In the genomic region with DNA sequence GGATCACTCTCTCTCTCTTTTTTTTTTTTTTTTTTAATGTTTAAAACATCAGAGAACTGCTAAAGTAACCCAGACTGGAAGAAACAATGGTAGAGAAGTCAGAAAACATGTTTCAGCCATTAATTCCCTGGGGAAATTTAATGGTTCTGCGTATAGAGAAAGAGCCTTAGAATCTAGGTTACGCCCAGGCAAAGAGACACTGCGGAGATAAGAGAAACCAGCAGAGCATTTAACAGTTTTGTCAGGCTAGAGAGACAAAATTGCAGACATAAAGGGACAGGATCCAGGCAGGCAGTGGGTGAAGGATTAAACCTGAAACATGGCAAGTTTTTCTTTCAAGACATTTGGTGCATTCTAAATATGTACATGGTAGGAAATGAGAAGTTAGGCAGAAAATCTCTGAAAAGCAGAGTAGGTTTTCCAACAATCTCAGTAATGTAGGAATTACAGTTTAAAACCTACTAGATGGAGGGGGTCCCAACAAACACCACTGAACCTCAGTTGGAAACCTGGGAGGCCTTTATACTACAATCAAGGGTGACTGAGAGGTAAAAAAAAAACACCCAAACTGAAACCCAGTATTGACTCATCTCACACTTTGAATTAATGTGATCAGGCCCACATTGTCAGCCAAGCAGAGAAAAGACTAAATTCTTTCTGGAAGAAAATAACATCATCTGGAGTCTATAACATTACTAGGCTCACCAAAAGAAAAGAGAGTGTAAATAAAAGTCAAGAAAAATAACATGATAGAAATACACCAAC, we compare ENCODE assay signal across 14 cellular contexts.
DNase-seq lines count a peak whose midpoint lies in the region; ATAC-seq and TF ChIP-seq lines count a peak whose summit lies in the region.
"Had no signal": no experiment of that assay in that cellular context is flagged by ENCODE, and none has a peak within 500 bp of the region (broad histone marks: within the 10 kb centered on the region; RNA-seq: fewer than 3 reads in every experiment).

No MANE protein-coding gene starts in this region.

- in situ Hi-C loops in GM13977 (cut with MboI; ENCODE audit: low pct_unique_long_range_greater_than_20kb, low sequenced_read_pairs, unreplicated experiment) = no loop called here

- DNase-seq in GM13977 (ENCODE audit: low spot score) (peak; percentile 15), activated gamma-delta T cell (lab: John Stamatoyannopoulos, UW) (no peak), glomerular visceral epithelial cell (ENCODE audit: extremely low spot score) (no peak)
- no peak for DNase-seq in stimulated activated naive CD4-positive, alpha-beta T cell (lab: John Stamatoyannopoulos, UW)
- DNase-seq: ACHN; activated CD4-positive, alpha-beta T cell treated with anti-CD3 and anti-CD28 coated beads, Interleukin-2, amount 50 U/mL, for 1 hour; naive thymus-derived CD4-positive, alpha-beta T cell; NCI-H187; stimulated activated CD4-positive, alpha-beta T cell treated with anti-CD3 and anti-CD28 coated beads, Interleukin-2, amount 100 ng/mL, for 24 hours; upper lobe of left lung had no signal

- no peak for TF ChIP-seq CTCF in GM13977 (IDR thresholded peaks at IDR 0.05; ENCODE audit: extremely low read depth, insufficient read depth, missing control alignments)

- ATAC-seq in GM19328 (IDR thresholded peaks at IDR 0.05; ENCODE audit: unreplicated experiment) = peak; percentile 69
- ATAC-seq in HG02840 (IDR thresholded peaks at IDR 0.05; ENCODE audit: low FRiP score, unreplicated experiment) = peak; percentile 66
- peak; percentile 88 for ATAC-seq in HG03520 (IDR thresholded peaks at IDR 0.05; ENCODE audit: unreplicated experiment)
- no peak for ATAC-seq in HG02642 (IDR thresholded peaks at IDR 0.05; ENCODE audit: poor library complexity, unreplicated experiment)
- ATAC-seq: naive thymus-derived CD4-positive, alpha-beta T cell had no signal
